Comparison of ENCODE assay signal across 10 cellular contexts in genomic region chr18:36441872-36442271, GRCh38.
DNase-seq lines count a peak whose midpoint lies in the region; ATAC-seq, FAIRE-seq and TF ChIP-seq lines count a peak whose summit lies in the region.
"Had no signal": no experiment of that assay in that cellular context is flagged by ENCODE, and none has a peak within 500 bp of the region (broad histone marks: within the 10 kb centered on the region; RNA-seq: fewer than 3 reads in every experiment).

No MANE protein-coding gene starts in this region.

- H3K9me3 ChIP-seq in left ventricle myocardium inferior (replicated peaks) (no peaks in the 10 kb centered on the region), stomach smooth muscle (ENCODE audit: control insufficient read depth in 2 of 2, low read length in 2 of 2) (no peaks in the 10 kb centered on the region)

- TF ChIP-seq CTCF in left ventricle myocardium inferior (IDR thresholded peaks at IDR 0.05; ENCODE audit: borderline replicate concordance) = no peak

- peak; percentile 78 for FAIRE-seq in H54 (lab: Jason Lieb, UNC)
- FAIRE-seq: G401.6 had no signal

- peak overlapping the region; percentile 71 for H3K27ac ChIP-seq in left ventricle myocardium inferior (replicated peaks)
- H3K27ac ChIP-seq in stomach smooth muscle (ENCODE audit: low read length) = peak overlapping the region; percentile 58
- H3K27ac ChIP-seq: hepatocyte had no signal

- intact Hi-C loops in left ventricle myocardium inferior (cut with micrococcal nuclease) = no loop called here

- peak overlapping the region; percentile 9 for H3K4me3 ChIP-seq in left ventricle myocardium inferior
- peak overlapping the region in 1 of 2 donors; percentile 35 for H3K4me3 ChIP-seq in stomach smooth muscle (ENCODE audit: low read length in 2 of 2)
- H3K4me3 ChIP-seq: hepatocyte had no signal

- peaks cover 76% of the 10 kb centered on the region for H3K4me1 ChIP-seq in left ventricle myocardium inferior
- peaks cover 19% of the 10 kb centered on the region for H3K4me1 ChIP-seq in stomach smooth muscle (ENCODE audit: control insufficient read depth, insufficient read depth, low read length)

- ATAC-seq in HG03280 (IDR thresholded peaks at IDR 0.05; ENCODE audit: unreplicated experiment) (no peak), GM19455 (IDR thresholded peaks at IDR 0.05; ENCODE audit: unreplicated experiment) (no peak)

- DNase-seq in H54 (ENCODE audit: insufficient read length, low spot score) (no peak), astrocyte of the hippocampus (ENCODE audit: low read depth, low spot score) (peak; percentile 72), left ventricle myocardium inferior (no peak), NAMALWA (ENCODE audit: low spot score) (no peak), middle frontal gyrus (ENCODE audit: extremely low spot score, low spot score) (no peak)

- H3K9ac ChIP-seq in stomach smooth muscle (ENCODE audit: low read length in 2 of 2) = no peak overlapping the region

- H3K36me3 ChIP-seq in left ventricle myocardium inferior (no peaks in the 10 kb centered on the region), stomach smooth muscle (ENCODE audit: control insufficient read depth in 2 of 2, insufficient read depth in 2 of 2, low read length in 2 of 2) (no peaks in the 10 kb centered on the region)

- H3K27me3 ChIP-seq in left ventricle myocardium inferior (ENCODE audit: low read depth) (no peaks in the 10 kb centered on the region), stomach smooth muscle (ENCODE audit: control insufficient read depth in 1 of 2, insufficient read depth in 2 of 2, low read length in 2 of 2) (no peaks in the 10 kb centered on the region)
- H3K27me3 ChIP-seq: hepatocyte had no signal

- no peak for TF ChIP-seq POLR2A in H54 (IDR thresholded peaks at IDR 0.05; ENCODE audit: low read depth, low read length)
